In genomic region chr13:34901577-34901976, GRCh38 we compare ENCODE assay signal across 18 cellular contexts. TPM values are rescaled to one million over a fixed set of nuclear protein-coding genes. Genes with fewer than 3 reads are reported as not detected.
DNase-seq lines count a peak whose midpoint lies in the region; ATAC-seq and TF ChIP-seq lines count a peak whose summit lies in the region.
"Had no signal": no experiment of that assay in that cellular context is flagged by ENCODE, and none has a peak within 500 bp of the region (broad histone marks: within the 10 kb centered on the region; RNA-seq: fewer than 3 reads in every experiment).

No MANE protein-coding gene starts in this region.

- 67% methylated on average over 5 of the region's 5 CpGs for WGBS in endodermal cell (ENCODE audit: insufficient coverage in 1 of 2, insufficient read length in 1 of 2), 2 experiments

- H3K27me3 Mint-ChIP-seq in GM23338 (ENCODE audit: insufficient read depth, low read depth, poor library complexity): peaks cover 2% of the 10 kb centered on the region
- H3K27me3 Mint-ChIP-seq in WTC11 (ENCODE audit: low read depth): peaks cover 4% of the 10 kb centered on the region
- H3K27me3 Mint-ChIP-seq in endodermal cell (ENCODE audit: insufficient read depth): peaks cover 5% of the 10 kb centered on the region

- ATAC-seq in GM23338 (no peak), WTC11 (no peak), HG03442 (IDR thresholded peaks at IDR 0.05; ENCODE audit: unreplicated experiment) (no peak)
- ATAC-seq: A549 had no signal

- H3K4me3 Mint-ChIP-seq in GM23338 (no peak overlapping the region), WTC11 (peak overlapping the region; percentile 44; the same call in 1 of the 2 replicates), endodermal cell (no peak overlapping the region)
- H3K4me3 Mint-ChIP-seq: CD14-positive monocyte; CD4-positive, alpha-beta memory T cell had no signal

- peak overlapping the region; percentile 85; the same call in 1 of the 2 replicates for H3K27ac Mint-ChIP-seq in GM23338
- peak overlapping the region; percentile 92; the same call in 1 of the 2 replicates for H3K27ac Mint-ChIP-seq in WTC11
- no peak overlapping the region for H3K27ac Mint-ChIP-seq in endodermal cell
- H3K27ac Mint-ChIP-seq: CD14-positive monocyte; CD4-positive, alpha-beta memory T cell had no signal

- H3F3A ChIP-seq in GM23338 (replicated peaks; ENCODE audit: low read depth): no peaks in the 10 kb centered on the region; the same call in 1 of the 2 replicates

- POLR2A ChIA-PET in WTC11 (lab: Charles Lee): interaction anchor here (0.6 kb wide), 1 partner anchor 237 kb away, joined by 4 read pairs; no protein-coding TSS in a partner anchor

- H3K9me2 ChIP-seq in GM23338 (ENCODE audit: insufficient read depth): peaks cover 3% of the 10 kb centered on the region; the same call in 1 of the 2 replicates

- H3K27me3 ChIP-seq in GM23338 (ENCODE audit: insufficient read depth) (0 out of 2 replicates have a peak, but pooled peaks cover 4% of the 10 kb centered on the region), endodermal cell (ENCODE audit: control insufficient read depth, insufficient read depth, low read length, poor library complexity, severe bottlenecking) (no peaks in the 10 kb centered on the region)
- H3K27me3 ChIP-seq: BLaER1 had no signal

- no peaks in the 10 kb centered on the region for H3K9me3 ChIP-seq in endodermal cell (ENCODE audit: control insufficient read depth, low read length)
- H3K9me3 ChIP-seq: A549, BLaER1 had no signal

- H2AFZ ChIP-seq in GM23338: no peak overlapping the region

- H3K79me2 ChIP-seq in GM23338 (replicated peaks; ENCODE audit: insufficient read depth): no peaks in the 10 kb centered on the region

- H3K36me3 ChIP-seq in GM23338 (ENCODE audit: insufficient read depth) (no peaks in the 10 kb centered on the region), endodermal cell (ENCODE audit: control insufficient read depth, insufficient read depth, low read length) (no peaks in the 10 kb centered on the region)
- H3K36me3 ChIP-seq: BLaER1 had no signal

- peaks cover 54% of the 10 kb centered on the region for H3K4me1 Mint-ChIP-seq in GM23338
- H3K4me1 Mint-ChIP-seq in WTC11: peaks cover 72% of the 10 kb centered on the region
- H3K4me1 Mint-ChIP-seq in endodermal cell: peaks cover 32% of the 10 kb centered on the region
- H3K4me1 Mint-ChIP-seq: CD14-positive monocyte; CD4-positive, alpha-beta memory T cell had no signal

- CTCF ChIA-PET in WTC11 (lab: Charles Lee): no interaction called here

- DNase-seq in NCI-H2171 treated with DMSO at 0.1 percent for 48 hours (lab: John Stamatoyannopoulos, UW) (peak; percentile 2), NCI-H2171 (lab: John Stamatoyannopoulos, UW) (no peak), GM23338 (ENCODE audit: low spot score) (no peak), WTC11 (ENCODE audit: low spot score) (no peak), endodermal cell (peak; percentile 53), NCI-H1436 treated with DMSO at 0.1 percent for 48 hours (lab: John Stamatoyannopoulos, UW) (no peak), Ammon's horn (ENCODE audit: low spot score) (no peak)
- DNase-seq: AML-193; Calu3; CD4-positive, alpha-beta memory T cell; DMS79 treated with DMSO at 0.1 percent for 48 hours; GOT3; H9 had no signal

- H3K9me3 Mint-ChIP-seq in GM23338 (no peaks in the 10 kb centered on the region), WTC11 (no peaks in the 10 kb centered on the region), endodermal cell (no peaks in the 10 kb centered on the region)
- H3K9me3 Mint-ChIP-seq: H9 had no signal

- H3K9ac ChIP-seq in endodermal cell (ENCODE audit: extremely low read depth, low read length, poor library complexity, severe bottlenecking): no peak overlapping the region
- H3K9ac ChIP-seq: BLaER1 had no signal

- TF ChIP-seq CTCF in GM23338 (conservative IDR thresholded peaks at IDR 0.05; ENCODE audit: low read depth in 2 of 2) (no peak), WTC11 (IDR thresholded peaks at IDR 0.05) (no peak), endodermal cell (conservative IDR thresholded peaks at IDR 0.05) (no peak)

- H3K36me3 Mint-ChIP-seq in GM23338 (ENCODE audit: low read depth) (no peaks in the 10 kb centered on the region), WTC11 (peaks cover 3% of the 10 kb centered on the region; the same call in 1 of the 2 replicates), endodermal cell (ENCODE audit: low read depth) (no peaks in the 10 kb centered on the region)
- H3K36me3 Mint-ChIP-seq: CD14-positive monocyte had no signal

- H3K4me3 ChIP-seq in GM23338 (no peak overlapping the region), endodermal cell (ENCODE audit: low read length) (no peak overlapping the region)
- H3K4me3 ChIP-seq: A549, BLaER1 had no signal

- no peaks in the 10 kb centered on the region for H4K20me1 ChIP-seq in GM23338 (replicated peaks; ENCODE audit: insufficient read depth)
- H4K20me1 ChIP-seq: BLaER1 had no signal

- H3K4me1 ChIP-seq in GM23338 (ENCODE audit: insufficient read depth) (peaks cover 45% of the 10 kb centered on the region), endodermal cell (ENCODE audit: control insufficient read depth, insufficient read depth, low read length) (no peaks in the 10 kb centered on the region)
- H3K4me1 ChIP-seq: A549, BLaER1 had no signal

- H3K4me2 ChIP-seq in GM23338: peak overlapping the region; percentile 40
- H3K4me2 ChIP-seq: A549, BLaER1 had no signal

- no peak overlapping the region; the same call in 1 of the 2 replicates for H3K27ac ChIP-seq in GM23338 (ENCODE audit: low read depth)
- H3K27ac ChIP-seq in endodermal cell (ENCODE audit: low read depth, low read length): no peak overlapping the region
- H3K27ac ChIP-seq: 22Rv1, A549, BLaER1 had no signal

TF ChIP-seq in GM23338, 12 proteins besides CTCF, POLR2A, EP300 and RAD21 (continues in another document):
- TF ChIP-seq, protein P1, sequence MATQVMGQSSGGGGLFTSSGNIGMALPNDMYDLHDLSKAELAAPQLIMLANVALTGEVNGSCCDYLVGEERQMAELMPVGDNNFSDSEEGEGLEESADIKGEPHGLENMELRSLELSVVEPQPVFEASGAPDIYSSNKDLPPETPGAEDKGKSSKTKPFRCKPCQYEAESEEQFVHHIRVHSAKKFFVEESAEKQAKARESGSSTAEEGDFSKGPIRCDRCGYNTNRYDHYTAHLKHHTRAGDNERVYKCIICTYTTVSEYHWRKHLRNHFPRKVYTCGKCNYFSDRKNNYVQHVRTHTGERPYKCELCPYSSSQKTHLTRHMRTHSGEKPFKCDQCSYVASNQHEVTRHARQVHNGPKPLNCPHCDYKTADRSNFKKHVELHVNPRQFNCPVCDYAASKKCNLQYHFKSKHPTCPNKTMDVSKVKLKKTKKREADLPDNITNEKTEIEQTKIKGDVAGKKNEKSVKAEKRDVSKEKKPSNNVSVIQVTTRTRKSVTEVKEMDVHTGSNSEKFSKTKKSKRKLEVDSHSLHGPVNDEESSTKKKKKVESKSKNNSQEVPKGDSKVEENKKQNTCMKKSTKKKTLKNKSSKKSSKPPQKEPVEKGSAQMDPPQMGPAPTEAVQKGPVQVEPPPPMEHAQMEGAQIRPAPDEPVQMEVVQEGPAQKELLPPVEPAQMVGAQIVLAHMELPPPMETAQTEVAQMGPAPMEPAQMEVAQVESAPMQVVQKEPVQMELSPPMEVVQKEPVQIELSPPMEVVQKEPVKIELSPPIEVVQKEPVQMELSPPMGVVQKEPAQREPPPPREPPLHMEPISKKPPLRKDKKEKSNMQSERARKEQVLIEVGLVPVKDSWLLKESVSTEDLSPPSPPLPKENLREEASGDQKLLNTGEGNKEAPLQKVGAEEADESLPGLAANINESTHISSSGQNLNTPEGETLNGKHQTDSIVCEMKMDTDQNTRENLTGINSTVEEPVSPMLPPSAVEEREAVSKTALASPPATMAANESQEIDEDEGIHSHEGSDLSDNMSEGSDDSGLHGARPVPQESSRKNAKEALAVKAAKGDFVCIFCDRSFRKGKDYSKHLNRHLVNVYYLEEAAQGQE (IDR thresholded peaks at IDR 0.05; ENCODE audit: unreplicated experiment): no peak

TF ChIP-seq in WTC11, 78 proteins besides CTCF, POLR2A, EP300 and RAD21 (continues in another document):
- TF ChIP-seq ZNF232 (CRISPR knock-in tag; IDR thresholded peaks at IDR 0.05): no peak
- no peak for TF ChIP-seq ZNF532 (CRISPR knock-in tag; IDR thresholded peaks at IDR 0.05; ENCODE audit: borderline replicate concordance)

RNA-seq across cellular contexts. Expression of gene NBEA, which starts 40.5 kb away (rescaled TPM):
- 26.9 and 29.1 TPM in 2 replicates for total RNA-seq in GM23338 (2014; rRNA removed; shearing (Covaris generic))
- polyA plus RNA-seq in GM23338 (2016; fragmentation: Nextera tagmentation; extraction: Ambion mirVana): 6.2 and 9.1 TPM in 2 replicates
- total RNA-seq in WTC11 (2021) (19.4 to 21.0 TPM (median 20.9 TPM) in 3 replicates), endodermal cell (10 to 100 TPM; 15.2 to 15.9 TPM)
- polyA plus RNA-seq in endodermal cell (2013, experiment 1 of 2): 16.0 TPM
- 15.5 TPM for polyA plus RNA-seq in endodermal cell (2013, experiment 2 of 2)

Comparison
In these comparisons a context has a peak if more than half of its experiments do, and no peak if none do; other contexts are left out.
1. DNase-seq: peak in NCI-H2171 treated with DMSO at 0.1 percent for 48 hours (single experiment) and endodermal cell (single experiment); none in NCI-H2171 (single experiment), GM23338 (single experiment), WTC11 (single experiment), NCI-H1436 treated with DMSO at 0.1 percent for 48 hours (single experiment) and Ammon's horn (single experiment).